In genomic region chr6:14239097-14239496, GRCh38 we compare ENCODE assay signal across 29 cellular contexts.
"Had no signal": no experiment of that assay in that cellular context is flagged by ENCODE, and none has a peak within 500 bp of the region (broad histone marks: within the 10 kb centered on the region; RNA-seq: fewer than 3 reads in every experiment).

No MANE protein-coding gene starts in this region.

- H3K27me3 Mint-ChIP-seq: stimulated activated memory B cell treated with anti-CD40 and anti-IgM and Interleukin-4, amounts not matched to agents 10 μg/mL and 1 μg/mL and 100 μg/mL, for 72 hours; stimulated activated naive B cell treated with anti-CD40 and anti-IgM and Interleukin-4, amounts not matched to agents 10 μg/mL and 1 μg/mL and 100 μg/mL, for 72 hours; stimulated activated naive CD8-positive, alpha-beta T cell treated with anti-CD3 and anti-CD28 coated beads, Interleukin-15, amount 100 ng/mL, for 72 hours; stimulated activated naive CD8-positive, alpha-beta T cell treated with anti-CD3 and anti-CD28 coated beads, Interleukin-15, Interleukin-2, amounts not matched to agents 100 ng/mL and 50 ng/mL, for 24 hours; type B pancreatic cell had no signal

- FAIRE-seq: urothelium cell line had no signal

- H3K4me1 ChIP-seq: stomach, suprapubic skin, testis, thyroid gland, tibial artery, transverse colon, upper lobe of left lung, upper lobe of right lung, uterus, vagina had no signal

- H3K27ac ChIP-seq: stomach, suprapubic skin, testis, thoracic aorta, thyroid gland, tibial artery, tibial nerve, transverse colon, upper lobe of left lung, upper lobe of right lung, uterus, vagina had no signal

- H3K36me3 Mint-ChIP-seq: stimulated activated effector memory CD8-positive, alpha-beta T cell treated with anti-CD3 and anti-CD28 coated beads, Interleukin-12 subunit alpha, Interleukin-12 subunit beta, amount 100 ng/mL, for 72 hours; type B pancreatic cell had no signal

- DNase-seq: stimulated activated CD4-positive, alpha-beta T cell treated with anti-CD3 and anti-CD28 coated beads, Interleukin-2, amount 100 ng/mL, for 48 hours; stimulated activated CD4-positive, alpha-beta T cell treated with anti-CD3 and anti-CD28 coated beads, Interleukin-4, amount 100 ng/mL, for 1 hour; stimulated activated CD4-positive, alpha-beta T cell treated with anti-CD3 and anti-CD28 coated beads, Interleukin-4, amount 100 ng/mL, for 24 hours; stimulated activated CD4-positive, alpha-beta T cell treated with anti-CD3 and anti-CD28 coated beads, Interleukin-4, amount 100 ng/mL, for 4 hours; stimulated activated CD8-positive, alpha-beta memory T cell treated with anti-CD3 and anti-CD28 coated beads, Interleukin-4, amount 100 ng/mL, for 48 hours; stimulated activated naive B cell treated with anti-CD40 and anti-IgM and Interleukin-4, amounts not matched to agents 10 μg/mL and 1 μg/mL and 100 μg/mL, for 72 hours; stimulated activated naive CD4-positive, alpha-beta T cell; stimulated activated naive CD4-positive, alpha-beta T cell treated with Interleukin-2 at 50 U/mL for 16 hours; stimulated activated naive CD8-positive, alpha-beta T cell treated with anti-CD3 and anti-CD28 coated beads, Interleukin-15, amount 100 ng/mL, for 72 hours; stimulated activated naive CD8-positive, alpha-beta T cell treated with anti-CD3 and anti-CD28 coated beads, Interleukin-15, Interleukin-2, amounts not matched to agents 100 U/mL and 50 U/mL, for 24 hours; stomach; substantia nigra; testis; thyroid gland; tibial artery; transverse colon; trophoblast cell; upper lobe of left lung; upper lobe of right lung; uterus had no signal

- H3K9me3 ChIP-seq: stomach, suprapubic skin, testis, thoracic aorta, thyroid gland, tibial artery, tibial nerve, transverse colon, upper lobe of left lung, upper lobe of right lung, uterus, vagina had no signal

- H3K9me3 Mint-ChIP-seq: stimulated activated effector memory CD8-positive, alpha-beta T cell treated with anti-CD3 and anti-CD28 coated beads, Interleukin-12 subunit alpha, Interleukin-12 subunit beta, amount 100 ng/mL, for 72 hours; stimulated activated memory B cell treated with anti-CD40 and anti-IgM and Interleukin-4, amounts not matched to agents 10 μg/mL and 1 μg/mL and 100 μg/mL, for 72 hours; stimulated activated naive CD8-positive, alpha-beta T cell treated with anti-CD3 and anti-CD28 coated beads, Interleukin-15, amount 100 ng/mL, for 72 hours; type B pancreatic cell had no signal

- H3K4me3 ChIP-seq: stomach, suprapubic skin, testis, thoracic aorta, thyroid gland, tibial artery, tibial nerve, transverse colon, upper lobe of left lung, upper lobe of right lung, uterus, vagina had no signal

- H3K27ac Mint-ChIP-seq: stimulated activated effector memory CD8-positive, alpha-beta T cell treated with anti-CD3 and anti-CD28 coated beads, Interleukin-12 subunit alpha, Interleukin-12 subunit beta, amount 100 ng/mL, for 72 hours; stimulated activated memory B cell treated with anti-CD40 and anti-IgM and Interleukin-4, amounts not matched to agents 10 μg/mL and 1 μg/mL and 100 μg/mL, for 72 hours; stimulated activated naive B cell treated with anti-CD40 and anti-IgM and Interleukin-4, amounts not matched to agents 10 μg/mL and 1 μg/mL and 100 μg/mL, for 72 hours; stimulated activated naive CD8-positive, alpha-beta T cell treated with anti-CD3 and anti-CD28 coated beads, Interleukin-15, amount 100 ng/mL, for 72 hours; stimulated activated naive CD8-positive, alpha-beta T cell treated with anti-CD3 and anti-CD28 coated beads, Interleukin-15, Interleukin-2, amounts not matched to agents 100 ng/mL and 50 ng/mL, for 24 hours; type B pancreatic cell had no signal

- H3K4me3 Mint-ChIP-seq: stimulated activated effector memory CD8-positive, alpha-beta T cell treated with anti-CD3 and anti-CD28 coated beads, Interleukin-12 subunit alpha, Interleukin-12 subunit beta, amount 100 ng/mL, for 72 hours; stimulated activated memory B cell treated with anti-CD40 and anti-IgM and Interleukin-4, amounts not matched to agents 10 μg/mL and 1 μg/mL and 100 μg/mL, for 72 hours; stimulated activated naive B cell treated with anti-CD40 and anti-IgM and Interleukin-4, amounts not matched to agents 10 μg/mL and 1 μg/mL and 100 μg/mL, for 72 hours; stimulated activated naive CD8-positive, alpha-beta T cell treated with anti-CD3 and anti-CD28 coated beads, Interleukin-15, amount 100 ng/mL, for 72 hours; stimulated activated naive CD8-positive, alpha-beta T cell treated with anti-CD3 and anti-CD28 coated beads, Interleukin-15, Interleukin-2, amounts not matched to agents 100 ng/mL and 50 ng/mL, for 24 hours; type B pancreatic cell had no signal

- H3K36me3 ChIP-seq: stomach, suprapubic skin, thoracic aorta, thyroid gland, tibial artery, tibial nerve, transverse colon, upper lobe of left lung, upper lobe of right lung, uterus, vagina had no signal
